16 cellular contexts compared by ENCODE assay signal in genomic region chr11:130840683-130841082, GRCh38.
DNase-seq lines count a peak whose midpoint lies in the region; ATAC-seq and TF ChIP-seq lines count a peak whose summit lies in the region.
"Had no signal": no experiment of that assay in that cellular context is flagged by ENCODE, and none has a peak within 500 bp of the region (broad histone marks: within the 10 kb centered on the region; RNA-seq: fewer than 3 reads in every experiment).

No MANE protein-coding gene starts in this region.

- intact Hi-C loops in IMR-90 (cut with micrococcal nuclease), result loop anchor here (5.0 kb wide), 1 partner anchor 388 kb away; no protein-coding TSS in a partner anchor

- H3K27ac ChIP-seq in IMR-90 (ENCODE audit: insufficient read depth, low read length), result peak overlapping the region; percentile 71; the same call in 1 of the 2 replicates

- DNase-seq in IMR-90 (no peak), fibroblast of peridontal ligament (ENCODE audit: extremely low read depth) (peak; percentile 47), osteocyte (ENCODE audit: extremely low spot score, unreplicated experiment) (no peak), NCI-H446 treated with DMSO at 0.1 percent for 48 hours (lab: John Stamatoyannopoulos, UW) (no peak), NCI-H446 (lab: John Stamatoyannopoulos, UW) (no peak)
- DNase-seq in stimulated activated CD4-positive, alpha-beta T cell treated with anti-CD3 and anti-CD28 coated beads, Interleukin-1b, Interleukin-23, amount 100 ng/mL, for 48 hours, result no peak
- no peak for DNase-seq in stimulated activated naive CD4-positive, alpha-beta T cell treated with Interleukin-2 at 50 U/mL for 16 hours (lab: John Stamatoyannopoulos, UW)
- DNase-seq: BE2C; CD4-positive, alpha-beta memory T cell; DMS79; Kasumi-1; NCI-H1436 treated with DMSO at 0.1 percent for 48 hours; NCI-H2081 had no signal

- H3K23ac ChIP-seq in IMR-90 (ENCODE audit: low read depth, low read length), result no peak overlapping the region

- no peaks in the 10 kb centered on the region for H3K9me3 ChIP-seq in IMR-90 (ENCODE audit: control insufficient read depth, insufficient read depth, low read length)
- H3K9me3 ChIP-seq: BE2C, HAP-1 had no signal

- POLR2A ChIA-PET in IMR-90 (lab: Charles Lee; ENCODE audit: unreplicated experiment), result no interaction called here

- peak overlapping the region; percentile 94 for H3K27ac Mint-ChIP-seq in osteocyte (ENCODE audit: unreplicated experiment)
- H3K27ac Mint-ChIP-seq: CD4-positive, alpha-beta memory T cell had no signal

- H3K18ac ChIP-seq in IMR-90 (ENCODE audit: low read depth, low read length), result peak overlapping the region; percentile 73

- H3K9me3 Mint-ChIP-seq in osteocyte (ENCODE audit: unreplicated experiment), result peaks cover 16% of the 10 kb centered on the region

- H2AK5ac ChIP-seq in IMR-90 (ENCODE audit: low read depth, low read length), result no peak overlapping the region

- H2BK120ac ChIP-seq in IMR-90 (ENCODE audit: low read depth, low read length), result peak overlapping the region; percentile 58; the same call in 1 of the 2 replicates

- peaks cover 3% of the 10 kb centered on the region; the same call in 1 of the 2 replicates for H3K4me1 ChIP-seq in IMR-90 (ENCODE audit: control insufficient read depth, insufficient read depth, low read length)
- H3K4me1 ChIP-seq: BE2C, HAP-1 had no signal

- H3K27me3 ChIP-seq in IMR-90 (ENCODE audit: control insufficient read depth, insufficient read depth, low read length), result no peaks in the 10 kb centered on the region
- H3K27me3 ChIP-seq: BE2C had no signal

- H2BK5ac ChIP-seq in IMR-90 (ENCODE audit: low read depth, low read length, poor library complexity, severe bottlenecking), result no peak overlapping the region

- peak overlapping the region; percentile 68 for H3K4me2 ChIP-seq in IMR-90 (ENCODE audit: low read depth, low read length)

- ATAC-seq in IMR-90 (ENCODE audit: low read depth) (no peak), SK-N-SH treated with all-trans-retinoic acid at 6 μM for 48 hours (peak; percentile 62)
- ATAC-seq: GM12878 had no signal

- H2AFZ ChIP-seq in IMR-90 (replicated peaks; ENCODE audit: low read length, poor library complexity), result no peak overlapping the region

- peak overlapping the region; percentile 75 for H4K5ac ChIP-seq in IMR-90 (ENCODE audit: low read depth, low read length)

- no peak for TF ChIP-seq POLR2A in IMR-90 (IDR thresholded peaks at IDR 0.05; ENCODE audit: low read depth, low read length)

- CTCF ChIA-PET in IMR-90 (lab: Yijun Ruan, JAX), result interaction anchor here (1.1 kb wide), 1 partner anchor 22 kb away, joined by 4 read pairs; no protein-coding TSS in a partner anchor

- H3K9ac ChIP-seq in IMR-90 (ENCODE audit: low read depth, low read length), result no peak overlapping the region

- H4K20me1 ChIP-seq in IMR-90 (ENCODE audit: insufficient read depth, low read length), result no peaks in the 10 kb centered on the region

- BruUV-seq in IMR-90 (replicated peaks; lab: Mats Ljungman, UMichigan), result no TSS peak

- no peak overlapping the region for H2BK15ac ChIP-seq in IMR-90 (ENCODE audit: low read depth, low read length)

- H3K4me1 Mint-ChIP-seq in osteocyte (ENCODE audit: unreplicated experiment), result peaks cover 56% of the 10 kb centered on the region
- H3K4me1 Mint-ChIP-seq: CD4-positive, alpha-beta memory T cell had no signal

- no peak overlapping the region for H2BK20ac ChIP-seq in IMR-90 (ENCODE audit: low read depth, low read length)

- no peak overlapping the region for H2AK9ac ChIP-seq in IMR-90 (replicated peaks; ENCODE audit: low read depth, low read length, poor library complexity)

- no peaks in the 10 kb centered on the region for H3K36me3 ChIP-seq in IMR-90 (ENCODE audit: control insufficient read depth, insufficient read depth, low read length)
- H3K36me3 ChIP-seq: BE2C, HAP-1 had no signal

- TF ChIP-seq RAD21 in IMR-90 (IDR thresholded peaks at IDR 0.05; ENCODE audit: low read length), result no peak

- H3K4me3 Mint-ChIP-seq in osteocyte (ENCODE audit: unreplicated experiment), result peak overlapping the region; percentile 46
- H3K4me3 Mint-ChIP-seq: CD4-positive, alpha-beta memory T cell had no signal

- H3K4ac ChIP-seq in IMR-90 (ENCODE audit: low read depth, low read length), result no peak overlapping the region

- no peak overlapping the region for H3K56ac ChIP-seq in IMR-90 (ENCODE audit: extremely low read depth, insufficient read depth, low read length)

- no peaks in the 10 kb centered on the region; the same call in 1 of the 2 replicates for H3K9me1 ChIP-seq in IMR-90 (ENCODE audit: insufficient read depth, low read length)

- H4K8ac ChIP-seq in IMR-90 (ENCODE audit: low read depth in 2 of 2, low read length in 2 of 2), result peak overlapping the region in 1 of 2 experiments; percentile 15; a peak in 1 of 4 replicates

- in situ Hi-C loops in IMR-90 (cut with MboI; ENCODE audit: low sequenced_read_pairs), result no loop called here

- H3K79me1 ChIP-seq in IMR-90 (ENCODE audit: low read depth in 1 of 2, low read length in 2 of 2), result no peaks in the 10 kb centered on the region

- H3K27me3 Mint-ChIP-seq in osteocyte (ENCODE audit: unreplicated experiment), result no peaks in the 10 kb centered on the region

- TF ChIP-seq CTCF in IMR-90 (conservative IDR thresholded peaks at IDR 0.05; ENCODE audit: low read depth, low read length) (no peak), osteocyte (IDR thresholded peaks at IDR 0.05) (no peak)

- H3K36me3 Mint-ChIP-seq in osteocyte (ENCODE audit: unreplicated experiment), result peaks cover 16% of the 10 kb centered on the region
- H3K36me3 Mint-ChIP-seq: CD4-positive, alpha-beta memory T cell had no signal

- H3K4me3 ChIP-seq in IMR-90 (ENCODE audit: insufficient read depth, low read depth, low read length), result no peak overlapping the region
- H3K4me3 ChIP-seq: GM12878, HAP-1 had no signal

- 0 out of 2 replicates have a peak overlapping the region, but pooled peaks have one; percentile 33 for H3K14ac ChIP-seq in IMR-90 (replicated peaks; ENCODE audit: low read depth, low read length)

- WGBS in IMR-90 (ENCODE audit: extremely low coverage in 2 of 2, insufficient read length in 1 of 2), 2 experiments, result no CpG with 5 or more reads among the region's 3 CpGs

- dilution Hi-C loops in IMR-90 (cut with HindIII; ENCODE audit: low sequenced_read_pairs, unreplicated experiment), result no loop called here

- H4K91ac ChIP-seq in IMR-90 (ENCODE audit: insufficient read depth, low read depth, low read length), result no peak overlapping the region

TF ChIP-seq in IMR-90, 13 proteins besides CTCF, POLR2A, EP300 and RAD21 (continues in another document):
- TF ChIP-seq CHD1 (IDR thresholded peaks at IDR 0.05; ENCODE audit: low read depth, low read length) (no peak), RFX5 (IDR thresholded peaks at IDR 0.05; ENCODE audit: low read depth, low read length) (no peak), CEBPB (IDR thresholded peaks at IDR 0.05; ENCODE audit: low read depth, low read length) (no peak), USF2 (IDR thresholded peaks at IDR 0.05; ENCODE audit: low read depth, low read length) (no peak), MXI1 (IDR thresholded peaks at IDR 0.05; ENCODE audit: borderline replicate concordance, low read depth, low read length) (no peak), BHLHE40 (IDR thresholded peaks at IDR 0.05; ENCODE audit: low read depth, low read length) (no peak), FOS (IDR thresholded peaks at IDR 0.05; ENCODE audit: low read depth, low read length) (no peak), MAFK (IDR thresholded peaks at IDR 0.05; ENCODE audit: low read depth, low read length) (no peak), SMC3 (IDR thresholded peaks at IDR 0.05; ENCODE audit: low read depth, low read length) (no peak), RCOR1 (IDR thresholded peaks at IDR 0.05; ENCODE audit: insufficient replicate concordance, low read length) (no peak), MAZ (IDR thresholded peaks at IDR 0.05; ENCODE audit: borderline replicate concordance, low read depth, low read length) (no peak)

TF ChIP-seq in SK-N-SH treated with all-trans-retinoic acid at 6 μM for 48 hours, 23 proteins besides CTCF, POLR2A, EP300 and RAD21 (continues in another document):
- TF ChIP-seq ISL1 (CRISPR knock-in tag; IDR thresholded peaks at IDR 0.05), result no peak
- TF ChIP-seq ZFP3 (CRISPR knock-in tag; IDR thresholded peaks at IDR 0.05), result no peak
- TF ChIP-seq ZNF8 (CRISPR knock-in tag; IDR thresholded peaks at IDR 0.05), result no peak
- no peak for TF ChIP-seq TOX (CRISPR knock-in tag; IDR thresholded peaks at IDR 0.05; ENCODE audit: borderline replicate concordance)
- TF ChIP-seq TCF4 (CRISPR knock-in tag; IDR thresholded peaks at IDR 0.05; ENCODE audit: borderline replicate concordance), result no peak
- no peak for TF ChIP-seq CREB5 (CRISPR knock-in tag; IDR thresholded peaks at IDR 0.05; ENCODE audit: low read depth)
- TF ChIP-seq ZFP30 (CRISPR knock-in tag; IDR thresholded peaks at IDR 0.05), result no peak
- TF ChIP-seq CSRNP3 (CRISPR knock-in tag; IDR thresholded peaks at IDR 0.05), result no peak
- no peak for TF ChIP-seq ZNF565 (CRISPR knock-in tag; conservative IDR thresholded peaks at IDR 0.05; ENCODE audit: low read depth)
- TF ChIP-seq ESRRG (CRISPR knock-in tag; IDR thresholded peaks at IDR 0.05), result no peak
- no peak for TF ChIP-seq GLIS3 (CRISPR knock-in tag; IDR thresholded peaks at IDR 0.05)
- no peak for TF ChIP-seq ARNTL (CRISPR knock-in tag; IDR thresholded peaks at IDR 0.05; ENCODE audit: borderline replicate concordance, low read depth)
- no peak for TF ChIP-seq SNAI2 (CRISPR knock-in tag; IDR thresholded peaks at IDR 0.05)
